Comparison of ENCODE assay signal across 10 cellular contexts in the genomic region with DNA sequence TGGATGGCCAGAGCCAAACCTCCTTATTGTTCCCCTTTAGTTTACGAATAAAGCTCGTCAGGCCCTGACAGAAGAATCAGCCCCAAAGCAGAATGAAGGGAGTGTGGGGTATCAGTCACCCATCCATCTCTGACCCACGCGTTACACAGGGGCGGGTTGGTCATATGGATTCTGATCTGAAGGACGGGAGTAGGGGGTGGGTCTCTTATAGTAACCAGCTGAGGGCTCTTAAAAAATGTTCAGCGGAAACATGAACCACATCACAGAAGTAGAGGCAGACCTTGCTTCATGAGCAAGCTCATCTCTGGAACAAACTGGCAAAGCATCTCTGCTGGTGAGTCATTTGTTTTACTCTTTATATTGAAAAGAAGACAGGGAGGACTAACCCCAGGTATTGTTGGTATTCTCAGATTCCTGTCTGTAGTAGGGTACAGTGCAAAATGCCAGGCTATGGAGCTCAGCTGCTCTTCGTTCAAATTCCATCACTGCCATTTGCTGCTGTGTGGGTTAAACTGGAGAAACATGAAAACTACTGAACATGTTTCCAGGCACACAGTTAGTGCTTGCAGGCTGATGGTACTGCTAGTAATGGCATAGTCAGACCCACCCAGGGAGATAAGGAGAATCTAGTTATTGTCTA. TPM values are rescaled to one million over a fixed set of nuclear protein-coding genes. Genes with fewer than 3 reads are reported as not detected.
A peak's percentile ranks its signal among the peaks of the same experiment; 100 is the strongest.
DNase-seq lines count a peak whose midpoint lies in the region; ATAC-seq and TF ChIP-seq lines count a peak whose summit lies in the region.
"Had no signal": no experiment of that assay in that cellular context is flagged by ENCODE, and none has a peak within 500 bp of the region (broad histone marks: within the 10 kb centered on the region; RNA-seq: fewer than 3 reads in every experiment).

CXCR6 (plus strand) TSS at position 258 of the 640 bp plus-strand sequence. CDS start 3,018 bp downstream, outside the sequence.

- peaks cover 6% of the 10 kb centered on the region for H3K9me3 Mint-ChIP-seq in activated CD8-positive, alpha-beta T cell treated with anti-CD3 and anti-CD28 coated beads, Interleukin-2, amount 10 ng/mL, durations not matched to agents 7 days and 5 days (ENCODE audit: insufficient read depth)
- H3K9me3 Mint-ChIP-seq: dendritic cell treated with granulocyte-macrophage colony-stimulating factor and Interleukin-4, amounts not matched to agents 40 ng/mL and 50 ng/mL, for 4 days had no signal

- in situ Hi-C loops in ACHN (cut with HindIII; ENCODE audit: low pct_ligation_motif_present, low pct_unique_long_range_greater_than_20kb, low sequenced_read_pairs) = no loop called here

- peak within 1 kb of the TSS; percentile 9 for H3K27ac ChIP-seq in KOPT-K1 (ENCODE audit: low read depth, low read length, poor library complexity, severe bottlenecking)

- no peaks in the 10 kb centered on the region for H3K27me3 Mint-ChIP-seq in activated CD8-positive, alpha-beta T cell treated with anti-CD3 and anti-CD28 coated beads, Interleukin-2, amount 10 ng/mL, durations not matched to agents 7 days and 5 days (ENCODE audit: low read depth)
- H3K27me3 Mint-ChIP-seq: dendritic cell treated with granulocyte-macrophage colony-stimulating factor and Interleukin-4, amounts not matched to agents 40 ng/mL and 50 ng/mL, for 4 days had no signal

- H3K36me3 Mint-ChIP-seq in activated CD8-positive, alpha-beta T cell treated with anti-CD3 and anti-CD28 coated beads, Interleukin-2, amount 10 ng/mL, durations not matched to agents 7 days and 5 days (ENCODE audit: low read depth) = peaks cover 83% of the 10 kb centered on the region

- H3K36me3 ChIP-seq in KOPT-K1 (ENCODE audit: insufficient read depth, low read length) = peaks cover 40% of the 10 kb centered on the region

- peaks cover 93% of the 10 kb centered on the region for H3K4me1 Mint-ChIP-seq in activated CD8-positive, alpha-beta T cell treated with anti-CD3 and anti-CD28 coated beads, Interleukin-2, amount 10 ng/mL, durations not matched to agents 7 days and 5 days (ENCODE audit: low read depth)

- CTCF ChIA-PET in activated CD8-positive, alpha-beta T cell treated with anti-CD3 and anti-CD28 coated beads, Interleukin-2, amount 10 ng/mL, durations not matched to agents 7 days and 5 days (lab: Charles Lee) = interaction anchor here (0.6 to 8.4 kb wide), 30 partner anchors 8 to 484 kb away, joined by 3 to 389 read pairs (median 4); partner anchors contain the start of genes CCR1, CCR5 and LZTFL1

- peak within 1 kb of the TSS; percentile 73 for H3K4me3 Mint-ChIP-seq in activated CD8-positive, alpha-beta T cell treated with anti-CD3 and anti-CD28 coated beads, Interleukin-2, amount 10 ng/mL, durations not matched to agents 7 days and 5 days
- H3K4me3 Mint-ChIP-seq: dendritic cell treated with granulocyte-macrophage colony-stimulating factor and Interleukin-4, amounts not matched to agents 40 ng/mL and 50 ng/mL, for 4 days had no signal

- peak; percentile 70 for ATAC-seq in activated CD8-positive, alpha-beta T cell treated with anti-CD3 and anti-CD28 coated beads, Interleukin-2, amount 10 ng/mL, durations not matched to agents 7 days and 5 days
- ATAC-seq in GM18502 (IDR thresholded peaks at IDR 0.05; ENCODE audit: poor library complexity, unreplicated experiment) (no peak), esophagus mucosa (no peak)

- POLR2A ChIA-PET in activated CD8-positive, alpha-beta T cell treated with anti-CD3 and anti-CD28 coated beads, Interleukin-2, amount 10 ng/mL, durations not matched to agents 7 days and 5 days (lab: Charles Lee) = interaction anchor here (0.5 to 1.3 kb wide), 10 partner anchors 13 to 134 kb away, joined by 3 to 6 read pairs (median 4); partner anchors contain the start of gene FYCO1

- no peaks in the 10 kb centered on the region for H3K9me3 ChIP-seq in KOPT-K1 (ENCODE audit: insufficient read depth, low read length, poor library complexity, severe bottlenecking)

- H3K4me3 ChIP-seq in fibroblast of mammary gland (ENCODE audit: control insufficient read depth, low read depth, low read length) = no peak within 1 kb of the TSS

- no peak for TF ChIP-seq CTCF in fibroblast of mammary gland (conservative IDR thresholded peaks at IDR 0.05; ENCODE audit: control insufficient read depth, insufficient read depth, low read depth, low read length)

- peak within 1 kb of the TSS; percentile 84 for H3K27ac Mint-ChIP-seq in activated CD8-positive, alpha-beta T cell treated with anti-CD3 and anti-CD28 coated beads, Interleukin-2, amount 10 ng/mL, durations not matched to agents 7 days and 5 days
- H3K27ac Mint-ChIP-seq: dendritic cell treated with granulocyte-macrophage colony-stimulating factor and Interleukin-4, amounts not matched to agents 40 ng/mL and 50 ng/mL, for 4 days had no signal

- DNase-seq in activated CD8-positive, alpha-beta T cell treated with anti-CD3 and anti-CD28 coated beads, Interleukin-2, amount 10 ng/mL, durations not matched to agents 7 days and 5 days = peak; percentile 75
- DNase-seq in fibroblast of mammary gland (ENCODE audit: low read depth) = peak; percentile 13
- DNase-seq in stimulated activated CD4-positive, alpha-beta T cell treated with anti-CD3 and anti-CD28 coated beads, TNF-alpha, amount 100 ng/mL, for 1 hour (ENCODE audit: low read depth in 3 of 3, low spot score in 1 of 3) = peak in 2 of 3 donors; percentile 25 to 29
- no peak for DNase-seq in ACHN
- no peak for DNase-seq in NCI-H524 (lab: John Stamatoyannopoulos, UW)

RNA-seq across cellular contexts. Expression of gene CXCR6, which starts in this region (rescaled TPM):
- total RNA-seq in activated CD8-positive, alpha-beta T cell treated with anti-CD3 and anti-CD28 coated beads, Interleukin-2, amount 10 ng/mL, durations not matched to agents 7 days and 5 days = 10 to 100 TPM; 26.5 to 27.6 TPM
- total RNA-seq in esophagus mucosa = 0.28 TPM
- total RNA-seq: M059J had no signal

Comparison
In these comparisons a context has a peak if more than half of its experiments do, and no peak if none do; other contexts are left out.
1. RNA of gene CXCR6 (total RNA-seq): 26.5 to 27.6 TPM in activated CD8-positive, alpha-beta T cell treated with anti-CD3 and anti-CD28 coated beads, Interleukin-2, amount 10 ng/mL, durations not matched to agents 7 days and 5 days; 0.28 TPM in esophagus mucosa (single experiment); every median in the first group is over 10 times any median in the second.
2. DNase-seq: peak in activated CD8-positive, alpha-beta T cell treated with anti-CD3 and anti-CD28 coated beads, Interleukin-2, amount 10 ng/mL, durations not matched to agents 7 days and 5 days (single experiment), fibroblast of mammary gland (single experiment) and stimulated activated CD4-positive, alpha-beta T cell treated with anti-CD3 and anti-CD28 coated beads, TNF-alpha, amount 100 ng/mL, for 1 hour (2 of 3); none in ACHN (single experiment) and NCI-H524 (0 of 2).